In the genomic region with DNA sequence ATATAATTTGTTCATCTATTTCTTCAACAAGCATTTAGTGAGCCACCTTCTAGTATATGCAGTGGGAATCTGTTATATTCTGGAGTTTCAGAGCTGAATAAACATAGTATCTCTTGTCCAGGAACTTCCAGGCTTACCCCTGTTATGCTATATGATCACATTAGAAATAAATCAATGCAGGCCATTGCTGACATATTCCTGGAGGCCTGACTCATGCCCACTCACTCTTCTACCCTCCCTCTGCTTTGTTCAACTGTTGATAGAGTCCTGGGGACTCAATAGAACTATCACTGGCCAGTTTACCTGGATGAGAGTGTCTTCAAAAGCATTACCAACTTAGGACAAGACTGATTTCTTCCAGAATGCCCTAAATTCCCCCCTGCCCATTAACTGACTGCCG, we compare ENCODE assay signal across 1 cellular context.
TF ChIP-seq lines count a peak whose summit lies in the region.

No MANE protein-coding gene starts in this region.

TF ChIP-seq in K562, 482 proteins besides CTCF, POLR2A, EP300 and RAD21:
- TF ChIP-seq, protein P1, sequence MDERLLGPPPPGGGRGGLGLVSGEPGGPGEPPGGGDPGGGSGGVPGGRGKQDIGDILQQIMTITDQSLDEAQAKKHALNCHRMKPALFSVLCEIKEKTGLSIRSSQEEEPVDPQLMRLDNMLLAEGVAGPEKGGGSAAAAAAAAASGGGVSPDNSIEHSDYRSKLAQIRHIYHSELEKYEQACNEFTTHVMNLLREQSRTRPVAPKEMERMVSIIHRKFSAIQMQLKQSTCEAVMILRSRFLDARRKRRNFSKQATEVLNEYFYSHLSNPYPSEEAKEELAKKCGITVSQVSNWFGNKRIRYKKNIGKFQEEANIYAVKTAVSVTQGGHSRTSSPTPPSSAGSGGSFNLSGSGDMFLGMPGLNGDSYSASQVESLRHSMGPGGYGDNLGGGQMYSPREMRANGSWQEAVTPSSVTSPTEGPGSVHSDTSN (CRISPR knock-in tag; IDR thresholded peaks at IDR 0.05; ENCODE audit: low read depth), result no peak
- TF ChIP-seq, protein P1 (tag; conservative IDR thresholded peaks at IDR 0.05; ENCODE audit: low read depth), result 0 out of 2 replicates have a peak, but pooled peaks have one; percentile 26
- TF ChIP-seq SLC30A9 (CRISPR knock-in tag; IDR thresholded peaks at IDR 0.05), result no peak
- TF ChIP-seq PRMT5 (CRISPR knock-in tag; IDR thresholded peaks at IDR 0.05), result no peak
- peak; percentile 40; the same call in 1 of the 2 replicates for TF ChIP-seq FOSL1 (tag; conservative IDR thresholded peaks at IDR 0.05)
- TF ChIP-seq KDM1A (IDR thresholded peaks at IDR 0.05), result 0 out of 4 replicates have a peak, but pooled peaks of 1 of the 2 experiments have one; percentile 33
- peak; percentile 51 for TF ChIP-seq MEIS2 (IDR thresholded peaks at IDR 0.05; ENCODE audit: partially characterized antibody)
